Comparison of ENCODE assay signal across 1 cellular context in genomic region chr17:78258323-78259229, GRCh38.
TF ChIP-seq lines count a peak whose summit lies in the region.

No MANE protein-coding gene starts in this region.

TF ChIP-seq in HepG2, 621 proteins besides CTCF, POLR2A, EP300 and RAD21 (continued from another document and continues in another):
- TF ChIP-seq ZNF512B (CRISPR knock-in tag; IDR thresholded peaks at IDR 0.05; ENCODE audit: borderline replicate concordance): no peak
- 0 out of 2 replicates have a peak, but pooled peaks have one; percentile 31 for TF ChIP-seq KAT8 (CRISPR knock-in tag; IDR thresholded peaks at IDR 0.05)
- TF ChIP-seq HIVEP1 (CRISPR knock-in tag; IDR thresholded peaks at IDR 0.05): no peak
- no peak for TF ChIP-seq ZNF484 (CRISPR knock-in tag; IDR thresholded peaks at IDR 0.05; ENCODE audit: borderline replicate concordance, low read depth)
- TF ChIP-seq ZNF616 (CRISPR knock-in tag; IDR thresholded peaks at IDR 0.05; ENCODE audit: low read depth): no peak
- TF ChIP-seq EZH2 (conservative IDR thresholded peaks at IDR 0.05; ENCODE audit: low read depth, low read length): 0 out of 2 replicates have a peak, but pooled peaks have one; percentile 13
- no peak for TF ChIP-seq ZNF10 (CRISPR knock-in tag; IDR thresholded peaks at IDR 0.05; ENCODE audit: borderline replicate concordance, low read depth)
- peak; percentile 43; the same call in 1 of the 2 replicates for TF ChIP-seq ELF3 (CRISPR knock-in tag; IDR thresholded peaks at IDR 0.05)
- TF ChIP-seq ZNF777 (CRISPR knock-in tag; IDR thresholded peaks at IDR 0.05): no peak
- no peak for TF ChIP-seq MTA3 (CRISPR knock-in tag; IDR thresholded peaks at IDR 0.05)
- TF ChIP-seq SIN3A (IDR thresholded peaks at IDR 0.05; ENCODE audit: borderline replicate concordance, low read depth, low read length): no peak
- no peak for TF ChIP-seq U2AF2 (IDR thresholded peaks at IDR 0.05; ENCODE audit: low read depth, low read length)
- no peak for TF ChIP-seq HCFC1 (IDR thresholded peaks at IDR 0.05; ENCODE audit: low read depth, low read length)
- TF ChIP-seq BORCS8-MEF2B (CRISPR knock-in tag; IDR thresholded peaks at IDR 0.05): no peak
- TF ChIP-seq ARID4A (CRISPR knock-in tag; IDR thresholded peaks at IDR 0.05; ENCODE audit: borderline replicate concordance): no peak
- no peak for TF ChIP-seq NFAT5 (CRISPR knock-in tag; IDR thresholded peaks at IDR 0.05)
- no peak for TF ChIP-seq ZNF619 (CRISPR knock-in tag; IDR thresholded peaks at IDR 0.05)
- TF ChIP-seq FOXK1 (CRISPR knock-in tag; IDR thresholded peaks at IDR 0.05; ENCODE audit: borderline replicate concordance, low read depth): no peak
- TF ChIP-seq NR1H2 (CRISPR knock-in tag; IDR thresholded peaks at IDR 0.05; ENCODE audit: borderline replicate concordance, low read depth): no peak
- TF ChIP-seq AGO2 (optimal IDR thresholded peaks at IDR 0.05; ENCODE audit: low read depth, low read length): no peak
- TF ChIP-seq SSRP1 (CRISPR knock-in tag; IDR thresholded peaks at IDR 0.05): no peak
- 0 out of 2 replicates have a peak, but pooled peaks have one; percentile 5 for TF ChIP-seq ARNT2 (CRISPR knock-in tag; IDR thresholded peaks at IDR 0.05; ENCODE audit: low read depth)
- no peak for TF ChIP-seq SNAI1 (CRISPR knock-in tag; IDR thresholded peaks at IDR 0.05; ENCODE audit: borderline replicate concordance)
- TF ChIP-seq ZNF597 (CRISPR knock-in tag; IDR thresholded peaks at IDR 0.05): no peak
- TF ChIP-seq ZMYM2 (CRISPR knock-in tag; IDR thresholded peaks at IDR 0.05): no peak
- no peak for TF ChIP-seq ARID3A (IDR thresholded peaks at IDR 0.05; ENCODE audit: low read depth, low read length)
- TF ChIP-seq SMAD1 (CRISPR knock-in tag; IDR thresholded peaks at IDR 0.05; ENCODE audit: borderline replicate concordance, low read depth): no peak
- TF ChIP-seq GZF1 (CRISPR knock-in tag; IDR thresholded peaks at IDR 0.05): no peak
- TF ChIP-seq TFAP4 (IDR thresholded peaks at IDR 0.05; ENCODE audit: borderline replicate concordance, low read depth): peak; percentile 64; the same call in 1 of the 2 replicates
- TF ChIP-seq ZNF121 (CRISPR knock-in tag; IDR thresholded peaks at IDR 0.05): no peak
- no peak; the same call in 1 of the 2 replicates for TF ChIP-seq SRY (CRISPR knock-in tag; IDR thresholded peaks at IDR 0.05)
- TF ChIP-seq BRF2 (CRISPR knock-in tag; IDR thresholded peaks at IDR 0.05): no peak
- TF ChIP-seq RBFOX2 (IDR thresholded peaks at IDR 0.05; ENCODE audit: low read depth, low read length): no peak
- no peak for TF ChIP-seq RCOR2 (CRISPR knock-in tag; IDR thresholded peaks at IDR 0.05)
- no peak for TF ChIP-seq ZBTB8A (CRISPR knock-in tag; IDR thresholded peaks at IDR 0.05; ENCODE audit: borderline replicate concordance, low read depth)
- no peak for TF ChIP-seq ZBTB39 (CRISPR knock-in tag; IDR thresholded peaks at IDR 0.05)
- TF ChIP-seq NAIF1 (CRISPR knock-in tag; IDR thresholded peaks at IDR 0.05; ENCODE audit: borderline replicate concordance): no peak
- TF ChIP-seq EEA1 (CRISPR knock-in tag; IDR thresholded peaks at IDR 0.05; ENCODE audit: borderline replicate concordance): no peak
- no peak for TF ChIP-seq HOXD1 (CRISPR knock-in tag; IDR thresholded peaks at IDR 0.05)
- TF ChIP-seq ZBTB38 (CRISPR knock-in tag; IDR thresholded peaks at IDR 0.05): no peak
- TF ChIP-seq ZEB1 (IDR thresholded peaks at IDR 0.05; ENCODE audit: insufficient replicate concordance, low read depth): no peak
